21 cellular contexts compared by ENCODE assay signal in genomic region chr3:175108012-175108411, GRCh38.
DNase-seq lines count a peak whose midpoint lies in the region; ATAC-seq, FAIRE-seq and TF ChIP-seq lines count a peak whose summit lies in the region.
"Had no signal": no experiment of that assay in that cellular context is flagged by ENCODE, and none has a peak within 500 bp of the region (broad histone marks: within the 10 kb centered on the region; RNA-seq: fewer than 3 reads in every experiment).

No MANE protein-coding gene starts in this region.

- peak overlapping the region; percentile 43; the same call in 1 of the 2 replicates for H3K4me2 ChIP-seq in BLaER1
- H3K4me2 ChIP-seq in IMR-90 (ENCODE audit: low read depth, low read length), result no peak overlapping the region
- H3K4me2 ChIP-seq: GM23338 had no signal

- no peak for ATAC-seq in IMR-90 (ENCODE audit: low read depth)
- ATAC-seq: GM12878, GM23338 had no signal

- H3K27ac ChIP-seq in BLaER1 (no peak overlapping the region), IMR-90 (ENCODE audit: insufficient read depth, low read length) (no peak overlapping the region)

- no peak overlapping the region for H3K23ac ChIP-seq in IMR-90 (ENCODE audit: low read depth, low read length)

- no peak overlapping the region for H2BK20ac ChIP-seq in IMR-90 (ENCODE audit: low read depth, low read length)

- no TSS peak for BruUV-seq in IMR-90 (replicated peaks; lab: Mats Ljungman, UMichigan)

- no peak overlapping the region for H3K14ac ChIP-seq in IMR-90 (replicated peaks; ENCODE audit: low read depth, low read length)

- H2BK15ac ChIP-seq in IMR-90 (ENCODE audit: low read depth, low read length), result no peak overlapping the region

- TF ChIP-seq RAD21 in IMR-90 (IDR thresholded peaks at IDR 0.05; ENCODE audit: low read length), result no peak

- H3K9ac ChIP-seq in BLaER1 (no peak overlapping the region), IMR-90 (ENCODE audit: low read depth, low read length) (no peak overlapping the region)

- H4K5ac ChIP-seq in IMR-90 (ENCODE audit: low read depth, low read length), result peak overlapping the region; percentile 52; the same call in 1 of the 2 replicates

- CTCF ChIA-PET in IMR-90 (lab: Yijun Ruan, JAX), result no interaction called here

- H4K91ac ChIP-seq in IMR-90 (ENCODE audit: insufficient read depth, low read depth, low read length), result no peak overlapping the region

- no peak overlapping the region for H2AK9ac ChIP-seq in IMR-90 (replicated peaks; ENCODE audit: low read depth, low read length, poor library complexity)

- POLR2A ChIA-PET in IMR-90 (lab: Charles Lee; ENCODE audit: unreplicated experiment), result no interaction called here

- H3K79me1 ChIP-seq in IMR-90 (ENCODE audit: low read depth in 1 of 2, low read length in 2 of 2), result no peaks in the 10 kb centered on the region

- no peak overlapping the region for H2AK5ac ChIP-seq in IMR-90 (ENCODE audit: low read depth, low read length)

- no peak overlapping the region for H2BK120ac ChIP-seq in IMR-90 (ENCODE audit: low read depth, low read length)

- H3K4me1 ChIP-seq in BLaER1 (peaks cover 17% of the 10 kb centered on the region), IMR-90 (ENCODE audit: control insufficient read depth, insufficient read depth, low read length) (peaks cover 1% of the 10 kb centered on the region)
- H3K4me1 ChIP-seq: BE2C, HAP-1 had no signal

- DNase-seq in IMR-90 (no peak), H4 (ENCODE audit: low spot score) (no peak), SKM-1 (lab: John Stamatoyannopoulos, UW; ENCODE audit: unreplicated experiment) (no peak), GM12891 (ENCODE audit: insufficient read length, low spot score) (no peak)
- DNase-seq: ACHN; AML-193; BE2C; Calu3; CD4-positive, alpha-beta memory T cell; COR-L47; DMS153; EL; GDM1; HFFc6 had no signal

- H3K56ac ChIP-seq in IMR-90 (ENCODE audit: extremely low read depth, insufficient read depth, low read length), result no peak overlapping the region

- FAIRE-seq in islet of Langerhans (lab: Jason Lieb, UNC) (peak; percentile 53), GM12891 (lab: Jason Lieb, UNC) (no peak)
- FAIRE-seq: GM12878, GM18507, H54 had no signal

- H3K4me3 ChIP-seq in BLaER1, result no peak overlapping the region
- H3K4me3 ChIP-seq in IMR-90 (ENCODE audit: insufficient read depth, low read depth, low read length), result no peak overlapping the region
- H3K4me3 ChIP-seq: GM12878, GM23338, HAP-1 had no signal

- H3K4ac ChIP-seq in IMR-90 (ENCODE audit: low read depth, low read length), result no peak overlapping the region

- H3K27me3 ChIP-seq in BLaER1, result no peaks in the 10 kb centered on the region
- no peaks in the 10 kb centered on the region for H3K27me3 ChIP-seq in IMR-90 (ENCODE audit: control insufficient read depth, insufficient read depth, low read length)
- H3K27me3 ChIP-seq: BE2C had no signal

- intact Hi-C loops in IMR-90 (cut with micrococcal nuclease), result no loop called here

- no peaks in the 10 kb centered on the region for H3K9me3 ChIP-seq in BLaER1
- H3K9me3 ChIP-seq in IMR-90 (ENCODE audit: control insufficient read depth, insufficient read depth, low read length), result no peaks in the 10 kb centered on the region
- H3K9me3 ChIP-seq: BE2C, HAP-1 had no signal

- no peak overlapping the region for H2AFZ ChIP-seq in IMR-90 (replicated peaks; ENCODE audit: low read length, poor library complexity)
- H2AFZ ChIP-seq: GM23338 had no signal

- dilution Hi-C loops in IMR-90 (cut with HindIII; ENCODE audit: low sequenced_read_pairs, unreplicated experiment), result no loop called here

- TF ChIP-seq POLR2A in IMR-90 (IDR thresholded peaks at IDR 0.05; ENCODE audit: low read depth, low read length) (no peak), GM12891 (IDR thresholded peaks at IDR 0.05; ENCODE audit: low read depth, low read length) (no peak)

- TF ChIP-seq CTCF in IMR-90 (conservative IDR thresholded peaks at IDR 0.05; ENCODE audit: low read depth, low read length), result no peak

- H3K36me3 ChIP-seq in BLaER1 (no peaks in the 10 kb centered on the region), IMR-90 (ENCODE audit: control insufficient read depth, insufficient read depth, low read length) (no peaks in the 10 kb centered on the region)
- H3K36me3 ChIP-seq: BE2C, HAP-1 had no signal

- no peaks in the 10 kb centered on the region for H3K9me1 ChIP-seq in IMR-90 (ENCODE audit: insufficient read depth, low read length)

- H3K18ac ChIP-seq in IMR-90 (ENCODE audit: low read depth, low read length), result no peak overlapping the region

- no peak overlapping the region for H2BK5ac ChIP-seq in IMR-90 (ENCODE audit: low read depth, low read length, poor library complexity, severe bottlenecking)

- H4K20me1 ChIP-seq in BLaER1 (no peaks in the 10 kb centered on the region), IMR-90 (ENCODE audit: insufficient read depth, low read length) (no peaks in the 10 kb centered on the region)

- peak overlapping the region in 1 of 2 experiments; percentile 6; a peak in 1 of 4 replicates for H4K8ac ChIP-seq in IMR-90 (ENCODE audit: low read depth in 2 of 2, low read length in 2 of 2)

- in situ Hi-C loops in IMR-90 (cut with MboI; ENCODE audit: low sequenced_read_pairs), result no loop called here

TF ChIP-seq in IMR-90, 13 proteins besides CTCF, POLR2A, EP300 and RAD21 (continues in another document):
- TF ChIP-seq USF2 (IDR thresholded peaks at IDR 0.05; ENCODE audit: low read depth, low read length), result no peak
- TF ChIP-seq RCOR1 (IDR thresholded peaks at IDR 0.05; ENCODE audit: insufficient replicate concordance, low read length), result no peak
- no peak for TF ChIP-seq ELK1 (IDR thresholded peaks at IDR 0.05; ENCODE audit: borderline replicate concordance, low read depth, low read length)
- TF ChIP-seq FOS (IDR thresholded peaks at IDR 0.05; ENCODE audit: low read depth, low read length), result no peak
- TF ChIP-seq BHLHE40 (IDR thresholded peaks at IDR 0.05; ENCODE audit: low read depth, low read length), result no peak
- TF ChIP-seq SMC3 (IDR thresholded peaks at IDR 0.05; ENCODE audit: low read depth, low read length), result no peak
- TF ChIP-seq RFX5 (IDR thresholded peaks at IDR 0.05; ENCODE audit: low read depth, low read length), result no peak
- no peak for TF ChIP-seq CEBPB (IDR thresholded peaks at IDR 0.05; ENCODE audit: low read depth, low read length)
- TF ChIP-seq NFE2L2 (IDR thresholded peaks at IDR 0.05; ENCODE audit: low read depth, low read length), result no peak
- TF ChIP-seq MAZ (IDR thresholded peaks at IDR 0.05; ENCODE audit: borderline replicate concordance, low read depth, low read length), result no peak
- no peak for TF ChIP-seq MAFK (IDR thresholded peaks at IDR 0.05; ENCODE audit: low read depth, low read length)
- no peak for TF ChIP-seq CHD1 (IDR thresholded peaks at IDR 0.05; ENCODE audit: low read depth, low read length)

TF ChIP-seq in GM12891, 5 proteins besides CTCF, POLR2A, EP300 and RAD21:
- TF ChIP-seq POLR2AphosphoS5 (IDR thresholded peaks at IDR 0.05; ENCODE audit: low read depth, low read length), result no peak
- TF ChIP-seq PAX5 (IDR thresholded peaks at IDR 0.05; ENCODE audit: insufficient read depth, low read length, severe bottlenecking), result no peak
- no peak for TF ChIP-seq POU2F2 (IDR thresholded peaks at IDR 0.05; ENCODE audit: low read depth, low read length)
- no peak for TF ChIP-seq TAF1 (IDR thresholded peaks at IDR 0.05; ENCODE audit: low read depth, low read length)
- no peak for TF ChIP-seq SPI1 (IDR thresholded peaks at IDR 0.05; ENCODE audit: low read depth, low read length)
